Comparison of ENCODE assay signal across 29 cellular contexts in the genomic region with DNA sequence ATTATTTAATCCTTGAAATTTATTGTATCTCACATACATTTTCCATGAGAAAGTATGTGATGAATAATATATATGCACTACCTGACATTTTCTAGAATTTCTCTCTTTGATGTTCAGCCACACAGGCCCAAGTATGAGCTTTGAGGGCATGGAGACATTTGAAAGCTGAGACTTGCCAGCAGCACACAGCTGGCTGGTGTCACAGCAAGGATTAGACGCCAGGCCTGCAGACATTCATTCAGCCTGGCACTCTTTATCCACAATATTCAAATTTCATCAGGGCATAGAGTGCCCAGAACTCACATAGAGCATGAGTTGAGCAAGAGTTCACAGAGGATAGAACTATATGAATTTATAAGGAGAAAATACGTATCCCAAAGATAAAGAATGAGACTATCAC.
"Had no signal": no experiment of that assay in that cellular context is flagged by ENCODE, and none has a peak within 500 bp of the region (broad histone marks: within the 10 kb centered on the region; RNA-seq: fewer than 3 reads in every experiment).

No MANE protein-coding gene starts in this region.

- DNase-seq: hippocampal formation; kidney glomerular epithelial cell; left cardiac atrium; left lung; lower lobe of right lung; mammary epithelial cell; mesenchymal stem cell; naive thymus-derived CD8-positive, alpha-beta T cell; occipital lobe; retina; right cardiac atrium; stimulated activated CD4-positive, alpha-beta T cell treated with anti-CD3 and anti-CD28 coated beads, Interleukin-12 subunit alpha, Interleukin-12 subunit beta, amount 100 ng/mL, for 4 hours; stimulated activated CD4-positive, alpha-beta T cell treated with anti-CD3 and anti-CD28 coated beads, Interleukin-15, amount 100 ng/mL, for 24 hours; stimulated activated CD4-positive, alpha-beta T cell treated with anti-CD3 and anti-CD28 coated beads, Interleukin-2, amount 100 ng/mL, for 24 hours; stimulated activated CD4-positive, alpha-beta T cell treated with anti-CD3 and anti-CD28 coated beads, Interleukin-4, amount 100 ng/mL, for 1 hour; stimulated activated naive B cell treated with anti-CD40 and anti-IgM and Interleukin-4, amounts not matched to agents 10 μg/mL and 1 μg/mL and 100 μg/mL, for 72 hours; stimulated activated naive CD8-positive, alpha-beta T cell treated with anti-CD3 and anti-CD28 coated beads, Interleukin-15, Interleukin-2, amounts not matched to agents 100 U/mL and 50 U/mL, for 24 hours; stomach; testis; thyroid gland; trophoblast cell; upper lobe of right lung; uterus had no signal

- H2AFZ ChIP-seq: neural progenitor cell had no signal

- H3K27me3 ChIP-seq: left lung, neural progenitor cell, neutrophil, stomach, testis, thyroid gland, upper lobe of right lung, uterus had no signal

- H3K9me3 ChIP-seq: left lung, lower lobe of right lung, neutrophil, stomach, testis, thyroid gland, upper lobe of right lung, uterus had no signal

- H3K9me3 Mint-ChIP-seq: nephron; neural progenitor cell; stimulated activated naive B cell treated with anti-CD40 and anti-IgM and Interleukin-4, amounts not matched to agents 10 μg/mL and 1 μg/mL and 100 μg/mL, for 72 hours had no signal

- H3K27me3 Mint-ChIP-seq: naive thymus-derived CD8-positive, alpha-beta T cell; progenitor cell of endocrine pancreas; stimulated activated naive B cell treated with anti-CD40 and anti-IgM and Interleukin-4, amounts not matched to agents 10 μg/mL and 1 μg/mL and 100 μg/mL, for 72 hours had no signal

- H3K4me1 Mint-ChIP-seq: naive thymus-derived CD8-positive, alpha-beta T cell; nephron; neural progenitor cell; stimulated activated naive B cell treated with anti-CD40 and anti-IgM and Interleukin-4, amounts not matched to agents 10 μg/mL and 1 μg/mL and 100 μg/mL, for 72 hours had no signal

- H3K4me2 ChIP-seq: neural progenitor cell had no signal

- H3K36me3 ChIP-seq: left lung, lower lobe of right lung, neural progenitor cell, neutrophil, stomach, thyroid gland, upper lobe of right lung, uterus had no signal

- H3K4me3 Mint-ChIP-seq: naive thymus-derived CD8-positive, alpha-beta T cell; nephron; neural progenitor cell; stimulated activated naive B cell treated with anti-CD40 and anti-IgM and Interleukin-4, amounts not matched to agents 10 μg/mL and 1 μg/mL and 100 μg/mL, for 72 hours had no signal

- H3K4me3 ChIP-seq: left lung, lower lobe of right lung, neural progenitor cell, skin epidermis, stomach, testis, thyroid gland, upper lobe of right lung, uterus had no signal

- H3K27ac ChIP-seq: left lung, lower lobe of right lung, neural progenitor cell, neutrophil, skin epidermis, stomach, testis, thyroid gland, upper lobe of right lung, uterus had no signal

- H3K9ac ChIP-seq: neural progenitor cell had no signal

- H3K36me3 Mint-ChIP-seq: naive thymus-derived CD8-positive, alpha-beta T cell; neural progenitor cell; stimulated activated naive B cell treated with anti-CD40 and anti-IgM and Interleukin-4, amounts not matched to agents 10 μg/mL and 1 μg/mL and 100 μg/mL, for 72 hours had no signal

- H3K4me1 ChIP-seq: left lung, lower lobe of right lung, neural progenitor cell, stomach, testis, thyroid gland, upper lobe of right lung, uterus had no signal

- ATAC-seq: left cardiac atrium; left lung; lower lobe of right lung; naive thymus-derived CD8-positive, alpha-beta T cell; right cardiac atrium; sciatic nerve; stimulated activated naive B cell treated with anti-CD40 and anti-IgM and Interleukin-4, amounts not matched to agents 10 μg/mL and 1 μg/mL and 100 μg/mL, for 72 hours; stimulated activated naive CD8-positive, alpha-beta T cell treated with anti-CD3 and anti-CD28 coated beads, Interleukin-15, Interleukin-2, amounts not matched to agents 100 U/mL and 50 U/mL, for 24 hours; upper lobe of right lung had no signal

- H3K27ac Mint-ChIP-seq: naive thymus-derived CD8-positive, alpha-beta T cell; nephron; neural progenitor cell; progenitor cell of endocrine pancreas; stimulated activated naive B cell treated with anti-CD40 and anti-IgM and Interleukin-4, amounts not matched to agents 10 μg/mL and 1 μg/mL and 100 μg/mL, for 72 hours had no signal
